Comparison of ENCODE assay signal across 10 cellular contexts in genomic region chr7:93923291-93923690, GRCh38. TPM values are rescaled to one million over a fixed set of nuclear protein-coding genes. Genes with fewer than 3 reads are reported as not detected.
DNase-seq lines count a peak whose midpoint lies in the region; TF ChIP-seq lines count a peak whose summit lies in the region.
"Had no signal": no experiment of that assay in that cellular context is flagged by ENCODE, and none has a peak within 500 bp of the region (broad histone marks: within the 10 kb centered on the region; RNA-seq: fewer than 3 reads in every experiment).

No MANE protein-coding gene starts in this region.

- DNase-seq in AG04449 (ENCODE audit: low read depth, low spot score): no peak
- DNase-seq in SJCRH30: no peak
- DNase-seq in foreskin fibroblast: peak in 1 of 2 donors; percentile 30
- DNase-seq in NCI-H2196 (lab: John Stamatoyannopoulos, UW; ENCODE audit: unreplicated experiment): no peak
- DNase-seq in G401 (ENCODE audit: low spot score): no peak
- no peak for DNase-seq in NCI-H82 (lab: John Stamatoyannopoulos, UW)
- DNase-seq in KBM-7: no peak
- DNase-seq: NCI-H146, PC-9 had no signal

- no peak overlapping the region for H3K9ac ChIP-seq in parathyroid adenoma

- H3K79me2 ChIP-seq in parathyroid adenoma: no peaks in the 10 kb centered on the region

- POLR2A ChIA-PET in AG04449 (lab: Yijun Ruan, JAX): interaction anchor here (1.8 kb wide), 1 partner anchor 8 kb away, joined by 4 read pairs; no protein-coding TSS in a partner anchor

- H3K9me3 ChIP-seq in SJCRH30 (replicated peaks) (no peaks in the 10 kb centered on the region), parathyroid adenoma (ENCODE audit: control insufficient read depth, low read length) (no peaks in the 10 kb centered on the region)

- no peaks in the 10 kb centered on the region for H3K27me3 ChIP-seq in SJCRH30
- no peaks in the 10 kb centered on the region for H3K27me3 ChIP-seq in parathyroid adenoma (ENCODE audit: control insufficient read depth, insufficient read depth, low read length)

- no peaks in the 10 kb centered on the region; the same call in 1 of the 2 replicates for H3K36me3 ChIP-seq in SJCRH30
- no peaks in the 10 kb centered on the region for H3K36me3 ChIP-seq in parathyroid adenoma (ENCODE audit: control insufficient read depth, insufficient read depth, low read length)

- H3K4me1 ChIP-seq in SJCRH30 (no peaks in the 10 kb centered on the region; the same call in 1 of the 2 replicates), parathyroid adenoma (no peaks in the 10 kb centered on the region)

- H3K4me2 ChIP-seq in parathyroid adenoma (ENCODE audit: low read length): no peak overlapping the region

- peak overlapping the region; percentile 74 for H3K4me3 ChIP-seq in AG04449 (ENCODE audit: low read depth, low read length)
- peak overlapping the region; percentile 68 for H3K4me3 ChIP-seq in SJCRH30
- peak overlapping the region; percentile 77 to 86 for H3K4me3 ChIP-seq in foreskin fibroblast (ENCODE audit: low read depth in 1 of 2, low read length in 2 of 2)
- peak overlapping the region; percentile 60 for H3K4me3 ChIP-seq in parathyroid adenoma (ENCODE audit: low read depth, low read length)
- H3K4me3 ChIP-seq: PC-9 had no signal

- TF ChIP-seq CTCF in AG04449 (IDR thresholded peaks at IDR 0.05; ENCODE audit: insufficient read depth, low read length, missing control alignments) (no peak), foreskin fibroblast (IDR thresholded peaks at IDR 0.05; ENCODE audit: low read depth, low read length) (no peak), parathyroid adenoma (IDR thresholded peaks at IDR 0.05) (no peak)

- CTCF ChIA-PET in AG04449 (lab: Yijun Ruan, JAX): interaction anchor here (2.0 kb wide), 1 partner anchor 9 kb away, joined by 6 read pairs; no protein-coding TSS in a partner anchor

- no peak overlapping the region for H2AFZ ChIP-seq in parathyroid adenoma
- H2AFZ ChIP-seq: PC-9 had no signal

- in situ Hi-C loops in G401 (cut with HindIII; ENCODE audit: low sequenced_read_pairs): no loop called here
- in situ Hi-C loops in KBM-7 (cut with MboI; ENCODE audit: low pct_unique_long_range_greater_than_20kb, low sequenced_read_pairs): no loop called here

- no peak overlapping the region for H3K27ac ChIP-seq in SJCRH30
- H3K27ac ChIP-seq in parathyroid adenoma: no peak overlapping the region
- H3K27ac ChIP-seq: PC-9 had no signal

RNA-seq across cellular contexts. Expression of gene GNG11, which starts 1.8 kb away (rescaled TPM):
- 12.5 and 12.7 TPM in 2 replicates for total RNA-seq in SJCRH30 (2014; rRNA removed; shearing (Covaris generic))
- total RNA-seq in G401 (2014; rRNA removed; shearing (Covaris generic)): not detected in 2 replicates

RNA-seq across cellular contexts. Expression of gene GNGT1, which starts 16.9 kb away (rescaled TPM):
- total RNA-seq in SJCRH30 (2014; rRNA removed; shearing (Covaris generic)): 0.48 and 0.65 TPM in 2 replicates
- not detected in 2 replicates for total RNA-seq in G401 (2014; rRNA removed; shearing (Covaris generic))
- total RNA-seq: PC-9 had no signal

RNA-seq across cellular contexts. Expression of gene TFPI2, which starts 32.7 kb away (rescaled TPM):
- total RNA-seq in SJCRH30 (2014; rRNA removed; shearing (Covaris generic)): 4.3 and 5.4 TPM in 2 replicates
- total RNA-seq in G401 (2014; rRNA removed; shearing (Covaris generic)): 0.86 TPM in 1 of 2 replicates, not detected in the other

Comparison
In these comparisons a context has a peak if more than half of its experiments do, and no peak if none do; other contexts are left out.
1. RNA of gene GNG11, which starts 1.8 kb away (total RNA-seq): 12.5 to 12.7 TPM in SJCRH30; not detected in G401; every median in the first group is over 10 times any median in the second.
2. Peak in every context shown above with its lines, with median percentiles within 50 percentile points of each other: H3K4me3 ChIP-seq.